ENCODE assay signal across 8 cellular contexts in the genomic region with DNA sequence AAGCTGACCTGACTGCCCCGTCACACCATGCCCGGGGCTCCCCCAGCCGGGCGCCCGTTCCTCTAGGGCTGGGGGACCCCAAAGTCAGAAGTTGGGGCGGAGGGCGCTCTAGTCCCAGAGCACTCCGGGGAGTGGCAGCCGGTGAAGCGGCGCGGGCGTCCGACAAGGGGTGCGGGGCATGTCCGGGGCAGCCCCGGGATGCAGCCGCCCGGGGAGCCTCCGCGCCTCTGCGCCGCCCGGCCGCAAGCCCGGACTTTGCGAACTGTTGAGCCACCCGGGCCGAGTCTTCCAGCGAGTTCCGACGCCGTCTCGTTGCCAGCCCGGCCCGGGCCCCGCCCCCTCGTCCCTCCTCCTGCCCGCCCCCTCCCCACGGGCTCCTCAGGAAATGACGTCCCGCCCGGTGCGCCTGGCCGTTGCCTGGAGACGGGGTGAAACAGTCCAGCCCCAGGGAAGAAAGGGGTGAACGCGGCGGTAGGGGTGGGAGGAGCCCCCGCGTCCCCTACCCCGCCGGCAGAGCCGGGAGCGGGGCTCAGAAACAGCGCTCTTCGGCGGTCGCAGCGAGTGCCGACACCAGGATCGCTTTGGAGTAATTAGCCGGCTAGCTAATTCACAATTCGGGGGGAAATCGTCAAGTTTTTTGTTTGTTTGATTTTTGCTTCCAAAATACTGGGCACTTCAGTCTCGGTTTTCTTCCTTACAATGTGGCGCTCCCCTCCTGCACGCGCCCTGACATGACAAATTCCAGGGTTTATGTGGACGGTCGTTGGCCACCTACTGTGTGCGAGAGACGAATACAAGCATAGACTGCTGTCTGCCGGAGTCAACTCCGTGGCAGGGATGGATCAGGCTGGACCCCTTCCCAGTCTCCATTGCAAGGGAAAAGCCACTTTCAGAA. TPM values are rescaled to one million over a fixed set of nuclear protein-coding genes. Genes with fewer than 3 reads are reported as not detected.
DNase-seq lines count a peak whose midpoint lies in the region; ATAC-seq, FAIRE-seq and TF ChIP-seq lines count a peak whose summit lies in the region.

A gene (minus strand): TSS at position 287 of the 895 bp plus-strand sequence. CDS start 672 bp downstream, outside the sequence.

- H3K36me3 ChIP-seq in BJ (ENCODE audit: control insufficient read depth, insufficient read depth, low read length) (no peaks in the 10 kb centered on the region), OCI-LY1 (ENCODE audit: insufficient read depth, low read length) (no peaks in the 10 kb centered on the region)

- H2AFZ ChIP-seq in OCI-LY1 (ENCODE audit: low read length): no peak within 1 kb of the TSS; the same call in 1 of the 2 replicates

- H3K9me3 ChIP-seq in OCI-LY1 (ENCODE audit: low read length): no peaks in the 10 kb centered on the region

- no peaks in the 10 kb centered on the region for H4K20me1 ChIP-seq in OCI-LY1 (ENCODE audit: insufficient read depth, low read length)

- H3F3A ChIP-seq in OCI-LY1 (ENCODE audit: insufficient read depth, low read length): no peaks in the 10 kb centered on the region

- CTCF ChIA-PET in BJ (lab: Yijun Ruan, JAX): interaction anchor here (1.3 to 2.0 kb wide), 3 partner anchors 10 to 148 kb away, joined by 5 to 9 read pairs (median 6); no protein-coding TSS in a partner anchor

- no peaks in the 10 kb centered on the region for H3K79me2 ChIP-seq in OCI-LY1 (ENCODE audit: insufficient read depth, low read length)

- no peak for FAIRE-seq in HTR-8/SVneo (lab: Jason Lieb, UNC)

- no peaks in the 10 kb centered on the region for H3K9me2 ChIP-seq in OCI-LY1 (ENCODE audit: low read depth, low read length)

- DNase-seq in BJ (ENCODE audit: low read depth) (no peak), HTR-8/SVneo (ENCODE audit: insufficient read length, low spot score) (peak; percentile 86), activated T-cell treated with anti-CD3 and anti-CD28 coated beads for 24 hours (ENCODE audit: low read depth) (peak; percentile 82), epithelial cell of esophagus (ENCODE audit: low read depth) (peak; percentile 93), midbrain (lab: John Stamatoyannopoulos, UW) (peak; percentile 94)
- DNase-seq in stimulated activated CD8-positive, alpha-beta memory T cell treated with anti-CD3 and anti-CD28 coated beads, Interleukin-15, amount 100 ng/mL, for 1 hour (ENCODE audit: low read depth): peak; percentile 82

- H3K4me1 ChIP-seq in OCI-LY1 (ENCODE audit: insufficient read depth, low read length, severe bottlenecking): peaks cover 33% of the 10 kb centered on the region

- peak within 1 kb of the TSS; percentile 57 for H3K4me3 ChIP-seq in BJ (ENCODE audit: low read depth, low read length)
- peak within 1 kb of the TSS; percentile 67 for H3K4me3 ChIP-seq in OCI-LY1 (ENCODE audit: low read depth, low read length, poor library complexity, severe bottlenecking)
- peak within 1 kb of the TSS; percentile 68 for H3K4me3 ChIP-seq in epithelial cell of esophagus (ENCODE audit: low read length)

- POLR2A ChIA-PET in BJ (lab: Charles Lee): no interaction called here

- H3K27me3 ChIP-seq in BJ (ENCODE audit: control insufficient read depth, insufficient read depth, low read length) (peaks cover 19% of the 10 kb centered on the region), OCI-LY1 (ENCODE audit: insufficient read depth, low read length) (no peaks in the 10 kb centered on the region)

- peak; percentile 89 for ATAC-seq in GM19463 (IDR thresholded peaks at IDR 0.05; ENCODE audit: unreplicated experiment)

- TF ChIP-seq CTCF in BJ (IDR thresholded peaks at IDR 0.05; ENCODE audit: insufficient read depth, low read depth, low read length): no peak
- no peak for TF ChIP-seq CTCF in OCI-LY1 (IDR thresholded peaks at IDR 0.05; ENCODE audit: low read length)
- no peak for TF ChIP-seq CTCF in epithelial cell of esophagus (IDR thresholded peaks at IDR 0.05; ENCODE audit: insufficient read depth, low read depth, low read length, missing control alignments)

- peak within 1 kb of the TSS; percentile 49 for H3K9ac ChIP-seq in OCI-LY1 (ENCODE audit: low read length)

- H3K27ac ChIP-seq in OCI-LY1 (ENCODE audit: low read depth, low read length, poor library complexity, severe bottlenecking): no peak within 1 kb of the TSS

- H3K4me2 ChIP-seq in OCI-LY1 (ENCODE audit: low read length): peak within 1 kb of the TSS; percentile 93

RNA-seq across cellular contexts. Expression of the gene that starts here (rescaled TPM):
- polyA plus RNA-seq in BJ (2011; rRNA removed): 0.61 and 1.5 TPM in 2 replicates
- polyA minus RNA-seq in BJ (2011; rRNA and poly(A)+ RNA removed): 0.71 and 0.98 TPM in 2 replicates
